Comparison of ENCODE assay signal across 8 cellular contexts in the genomic region with DNA sequence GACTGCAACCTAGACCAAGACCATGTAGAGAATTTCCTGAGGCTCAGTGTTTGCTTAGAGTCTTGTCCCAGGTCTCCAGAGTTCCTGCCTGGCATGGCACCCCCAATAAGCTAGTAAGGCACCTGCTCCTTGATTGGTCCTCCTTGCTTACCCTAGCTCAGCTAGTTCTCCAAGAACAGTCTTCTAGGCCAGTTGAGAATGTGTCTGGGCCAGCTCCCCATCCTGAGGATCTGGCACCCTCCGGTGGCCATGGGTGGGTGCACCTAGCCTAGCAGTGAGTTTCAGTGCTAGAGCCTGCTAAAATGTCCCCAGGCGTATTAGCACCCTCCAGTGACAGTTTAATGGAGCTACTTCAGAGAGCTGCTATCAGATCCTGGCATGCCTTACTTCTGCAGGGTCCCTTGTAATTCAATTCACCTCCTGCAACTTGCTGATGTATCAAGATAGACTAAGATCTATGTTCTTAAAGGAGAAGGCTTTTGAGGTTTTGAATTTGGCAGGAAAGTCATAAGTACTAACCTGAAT. TPM values are rescaled to one million over a fixed set of nuclear protein-coding genes. Genes with fewer than 3 reads are reported as not detected.
DNase-seq lines count a peak whose midpoint lies in the region; ATAC-seq and TF ChIP-seq lines count a peak whose summit lies in the region.

No MANE protein-coding gene starts in this region.

- H3K36me3 Mint-ChIP-seq in activated CD8-positive, alpha-beta T cell treated with anti-CD3 and anti-CD28 coated beads, Interleukin-2, amount 10 ng/mL, durations not matched to agents 7 days and 5 days (ENCODE audit: low read depth), result no peaks in the 10 kb centered on the region

- H3K27ac Mint-ChIP-seq in activated CD8-positive, alpha-beta T cell treated with anti-CD3 and anti-CD28 coated beads, Interleukin-2, amount 10 ng/mL, durations not matched to agents 7 days and 5 days, result no peak overlapping the region

- H3K4me3 ChIP-seq in fibroblast of the aortic adventitia (ENCODE audit: low read depth, low read length), result no peak overlapping the region
- no peak overlapping the region for H3K4me3 ChIP-seq in spleen

- no peak for TF ChIP-seq POLR2A in spleen (IDR thresholded peaks at IDR 0.05)

- H3K9me3 ChIP-seq in spleen, result no peaks in the 10 kb centered on the region

- DNase-seq in DMS53 treated with DMSO at 0.1 percent for 48 hours (lab: John Stamatoyannopoulos, UW; ENCODE audit: unreplicated experiment), result peak; percentile 84
- peak; percentile 95 for DNase-seq in NCI-H82 (lab: John Stamatoyannopoulos, UW)
- peak; percentile 79 for DNase-seq in activated CD8-positive, alpha-beta T cell treated with anti-CD3 and anti-CD28 coated beads, Interleukin-2, amount 10 ng/mL, durations not matched to agents 7 days and 5 days
- DNase-seq in fibroblast of the aortic adventitia (ENCODE audit: low read depth), result peak; percentile 74
- DNase-seq in spleen, result peak; percentile 83
- no peak for DNase-seq in cortex of kidney (lab: John Stamatoyannopoulos, UW)

- POLR2A ChIA-PET in activated CD8-positive, alpha-beta T cell treated with anti-CD3 and anti-CD28 coated beads, Interleukin-2, amount 10 ng/mL, durations not matched to agents 7 days and 5 days (lab: Charles Lee), result interaction anchor here (0.7 to 1.5 kb wide), 3 partner anchors 44 to 246 kb away, joined by 4 to 8 read pairs (median 7); a partner anchor contains a TSS

- TF ChIP-seq CTCF in fibroblast of the aortic adventitia (IDR thresholded peaks at IDR 0.05; ENCODE audit: insufficient read depth, low read length) (peak; percentile 75), spleen (IDR thresholded peaks at IDR 0.05 in 8 of 11, conservative IDR thresholded peaks at IDR 0.05 in 3 of 11) (peak in 10 of 11 experiments; percentile 28 to 69 (median 48))

- no peak overlapping the region for H3K27ac ChIP-seq in spleen

- H3K9me3 Mint-ChIP-seq in activated CD8-positive, alpha-beta T cell treated with anti-CD3 and anti-CD28 coated beads, Interleukin-2, amount 10 ng/mL, durations not matched to agents 7 days and 5 days (ENCODE audit: insufficient read depth), result no peaks in the 10 kb centered on the region

- no peak overlapping the region for H3K4me3 Mint-ChIP-seq in activated CD8-positive, alpha-beta T cell treated with anti-CD3 and anti-CD28 coated beads, Interleukin-2, amount 10 ng/mL, durations not matched to agents 7 days and 5 days

- no peaks in the 10 kb centered on the region for H3K4me1 ChIP-seq in spleen

- H3K36me3 ChIP-seq in spleen, result no peaks in the 10 kb centered on the region

- peaks cover 15% of the 10 kb centered on the region for H3K27me3 Mint-ChIP-seq in activated CD8-positive, alpha-beta T cell treated with anti-CD3 and anti-CD28 coated beads, Interleukin-2, amount 10 ng/mL, durations not matched to agents 7 days and 5 days (ENCODE audit: low read depth)

- CTCF ChIA-PET in activated CD8-positive, alpha-beta T cell treated with anti-CD3 and anti-CD28 coated beads, Interleukin-2, amount 10 ng/mL, durations not matched to agents 7 days and 5 days (lab: Charles Lee), result interaction anchor here (0.5 to 6.3 kb wide), 78 partner anchors 10 to 1432 kb away, joined by 3 to 86 read pairs (median 5); a partner anchor contains a TSS

- intact Hi-C loops in spleen (cut with DNase I; ENCODE audit: low total_unique reads), result no loop called here

- H3K4me1 Mint-ChIP-seq in activated CD8-positive, alpha-beta T cell treated with anti-CD3 and anti-CD28 coated beads, Interleukin-2, amount 10 ng/mL, durations not matched to agents 7 days and 5 days (ENCODE audit: low read depth), result no peaks in the 10 kb centered on the region

- WGBS in spleen, 5 donors, result 26 to 60% (median 37%) methylated on average over 1 to 2 of the region's 2 CpGs

- ATAC-seq in GM19452 (IDR thresholded peaks at IDR 0.05; ENCODE audit: unreplicated experiment), result peak; percentile 98
- ATAC-seq in HG03442 (IDR thresholded peaks at IDR 0.05; ENCODE audit: unreplicated experiment), result peak; percentile 98
- ATAC-seq in activated CD8-positive, alpha-beta T cell treated with anti-CD3 and anti-CD28 coated beads, Interleukin-2, amount 10 ng/mL, durations not matched to agents 7 days and 5 days, result peak; percentile 100

- H3K27me3 ChIP-seq in spleen (replicated peaks in 1 of 7), result peaks cover 0 to 7% (median 0%) of the 10 kb centered on the region in 7 donors

RNA-seq across cellular contexts. Expression of a gene that starts 44.4 kb away (rescaled TPM):
- 10 to 100 TPM; 46.9 to 52.9 TPM for total RNA-seq in activated CD8-positive, alpha-beta T cell treated with anti-CD3 and anti-CD28 coated beads, Interleukin-2, amount 10 ng/mL, durations not matched to agents 7 days and 5 days
- total RNA-seq in fibroblast of the aortic adventitia (ENCODE audit: low replicate concordance), result 31.0 and 68.1 TPM in 2 replicates
- 100 to 1,000 TPM in 1 of 7 donors, 10 to 100 TPM in 6; 75.1 to 104 (median 84.3) TPM for total RNA-seq in spleen
- 10 to 100 TPM in 1 of 3 donors, 1 to 10 TPM in 2; 4.0 to 14.6 (median 4.5) TPM for polyA plus RNA-seq in spleen
